1 cellular context compared by ENCODE assay signal in genomic region chr11:79686703-79687419, GRCh38.
TF ChIP-seq lines count a peak whose summit lies in the region.

No MANE protein-coding gene starts in this region.

TF ChIP-seq in GM23338, 12 proteins besides CTCF, POLR2A, EP300 and RAD21 (continued from another document):
- TF ChIP-seq, protein P1, sequence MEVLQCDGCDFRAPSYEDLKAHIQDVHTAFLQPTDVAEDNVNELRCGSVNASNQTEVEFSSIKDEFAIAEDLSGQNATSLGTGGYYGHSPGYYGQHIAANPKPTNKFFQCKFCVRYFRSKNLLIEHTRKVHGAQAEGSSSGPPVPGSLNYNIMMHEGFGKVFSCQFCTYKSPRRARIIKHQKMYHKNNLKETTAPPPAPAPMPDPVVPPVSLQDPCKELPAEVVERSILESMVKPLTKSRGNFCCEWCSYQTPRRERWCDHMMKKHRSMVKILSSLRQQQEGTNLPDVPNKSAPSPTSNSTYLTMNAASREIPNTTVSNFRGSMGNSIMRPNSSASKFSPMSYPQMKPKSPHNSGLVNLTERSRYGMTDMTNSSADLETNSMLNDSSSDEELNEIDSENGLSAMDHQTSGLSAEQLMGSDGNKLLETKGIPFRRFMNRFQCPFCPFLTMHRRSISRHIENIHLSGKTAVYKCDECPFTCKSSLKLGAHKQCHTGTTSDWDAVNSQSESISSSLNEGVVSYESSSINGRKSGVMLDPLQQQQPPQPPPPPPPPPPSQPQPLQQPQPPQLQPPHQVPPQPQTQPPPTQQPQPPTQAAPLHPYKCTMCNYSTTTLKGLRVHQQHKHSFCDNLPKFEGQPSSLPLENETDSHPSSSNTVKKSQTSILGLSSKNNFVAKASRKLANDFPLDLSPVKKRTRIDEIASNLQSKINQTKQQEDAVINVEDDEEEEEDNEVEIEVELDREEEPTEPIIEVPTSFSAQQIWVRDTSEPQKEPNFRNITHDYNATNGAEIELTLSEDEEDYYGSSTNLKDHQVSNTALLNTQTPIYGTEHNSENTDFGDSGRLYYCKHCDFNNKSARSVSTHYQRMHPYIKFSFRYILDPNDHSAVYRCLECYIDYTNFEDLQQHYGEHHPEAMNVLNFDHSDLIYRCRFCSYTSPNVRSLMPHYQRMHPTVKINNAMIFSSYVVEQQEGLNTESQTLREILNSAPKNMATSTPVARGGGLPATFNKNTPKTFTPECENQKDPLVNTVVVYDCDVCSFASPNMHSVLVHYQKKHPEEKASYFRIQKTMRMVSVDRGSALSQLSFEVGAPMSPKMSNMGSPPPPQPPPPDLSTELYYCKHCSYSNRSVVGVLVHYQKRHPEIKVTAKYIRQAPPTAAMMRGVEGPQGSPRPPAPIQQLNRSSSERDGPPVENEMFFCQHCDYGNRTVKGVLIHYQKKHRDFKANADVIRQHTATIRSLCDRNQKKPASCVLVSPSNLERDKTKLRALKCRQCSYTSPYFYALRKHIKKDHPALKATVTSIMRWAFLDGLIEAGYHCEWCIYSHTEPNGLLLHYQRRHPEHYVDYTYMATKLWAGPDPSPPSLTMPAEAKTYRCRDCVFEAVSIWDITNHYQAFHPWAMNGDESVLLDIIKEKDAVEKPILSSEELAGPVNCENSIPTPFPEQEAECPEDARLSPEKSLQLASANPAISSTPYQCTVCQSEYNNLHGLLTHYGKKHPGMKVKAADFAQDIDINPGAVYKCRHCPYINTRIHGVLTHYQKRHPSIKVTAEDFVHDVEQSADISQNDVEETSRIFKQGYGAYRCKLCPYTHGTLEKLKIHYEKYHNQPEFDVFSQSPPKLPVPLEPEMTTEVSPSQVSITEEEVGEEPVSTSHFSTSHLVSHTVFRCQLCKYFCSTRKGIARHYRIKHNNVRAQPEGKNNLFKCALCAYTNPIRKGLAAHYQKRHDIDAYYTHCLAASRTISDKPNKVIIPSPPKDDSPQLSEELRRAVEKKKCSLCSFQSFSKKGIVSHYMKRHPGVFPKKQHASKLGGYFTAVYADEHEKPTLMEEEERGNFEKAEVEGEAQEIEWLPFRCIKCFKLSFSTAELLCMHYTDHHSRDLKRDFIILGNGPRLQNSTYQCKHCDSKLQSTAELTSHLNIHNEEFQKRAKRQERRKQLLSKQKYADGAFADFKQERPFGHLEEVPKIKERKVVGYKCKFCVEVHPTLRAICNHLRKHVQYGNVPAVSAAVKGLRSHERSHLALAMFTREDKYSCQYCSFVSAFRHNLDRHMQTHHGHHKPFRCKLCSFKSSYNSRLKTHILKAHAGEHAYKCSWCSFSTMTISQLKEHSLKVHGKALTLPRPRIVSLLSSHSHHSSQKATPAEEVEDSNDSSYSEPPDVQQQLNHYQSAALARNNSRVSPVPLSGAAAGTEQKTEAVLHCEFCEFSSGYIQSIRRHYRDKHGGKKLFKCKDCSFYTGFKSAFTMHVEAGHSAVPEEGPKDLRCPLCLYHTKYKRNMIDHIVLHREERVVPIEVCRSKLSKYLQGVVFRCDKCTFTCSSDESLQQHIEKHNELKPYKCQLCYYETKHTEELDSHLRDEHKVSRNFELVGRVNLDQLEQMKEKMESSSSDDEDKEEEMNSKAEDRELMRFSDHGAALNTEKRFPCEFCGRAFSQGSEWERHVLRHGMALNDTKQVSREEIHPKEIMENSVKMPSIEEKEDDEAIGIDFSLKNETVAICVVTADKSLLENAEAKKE (CRISPR knock-in tag; IDR thresholded peaks at IDR 0.05) = no peak
- TF ChIP-seq STAT1 (IDR thresholded peaks at IDR 0.05; ENCODE audit: unreplicated experiment) (no peak), JUNB (IDR thresholded peaks at IDR 0.05; ENCODE audit: unreplicated experiment) (no peak), EZH2phosphoT487 (IDR thresholded peaks at IDR 0.05; ENCODE audit: unreplicated experiment) (no peak), ETS1 (IDR thresholded peaks at IDR 0.05) (no peak)
